8 cellular contexts compared by ENCODE assay signal in the genomic region with DNA sequence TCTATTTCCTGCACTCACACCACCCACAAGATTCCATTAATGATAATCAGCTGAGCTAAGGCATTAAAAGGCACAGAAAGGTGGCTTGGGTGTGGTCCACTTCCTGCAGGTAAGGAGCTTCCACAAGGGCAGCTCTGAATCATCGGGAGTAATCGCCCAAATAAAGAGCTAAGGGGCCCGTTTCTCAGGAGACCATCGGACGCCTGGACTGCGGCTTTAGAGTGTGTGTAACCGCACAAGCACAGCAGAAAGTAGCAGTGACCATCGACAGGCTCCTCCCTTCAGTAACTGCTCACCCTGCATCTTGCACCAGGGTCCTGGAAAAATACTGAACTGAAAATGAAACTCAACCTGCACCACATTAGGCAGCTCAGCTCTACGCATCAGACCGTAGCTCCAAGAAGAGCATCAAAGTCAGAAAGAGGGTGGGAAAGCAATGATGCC. TPM values are rescaled to one million over a fixed set of nuclear protein-coding genes. Genes with fewer than 3 reads are reported as not detected.
DNase-seq lines count a peak whose midpoint lies in the region; ATAC-seq and TF ChIP-seq lines count a peak whose summit lies in the region.

No MANE protein-coding gene starts in this region.

- POLR2A ChIA-PET in A673 (lab: Charles Lee; ENCODE audit: low non-redundant PET) = interaction anchor here (0.6 kb wide), 1 partner anchor 121 kb away, joined by 5 read pairs; no protein-coding TSS in a partner anchor

- TF ChIP-seq CTCF in brain microvascular endothelial cell (IDR thresholded peaks at IDR 0.05; ENCODE audit: low read depth, low read length, missing control alignments) (no peak), uterus (IDR thresholded peaks at IDR 0.05) (no peak), A673 (conservative IDR thresholded peaks at IDR 0.05; ENCODE audit: low read depth, low read length) (no peak)

- peaks cover 4% of the 10 kb centered on the region in 2 donors for H3K4me1 ChIP-seq in uterus
- H3K4me1 ChIP-seq in A673 (ENCODE audit: insufficient read depth, low read length, poor library complexity, severe bottlenecking) = peaks cover 50% of the 10 kb centered on the region

- ATAC-seq in GM18858 (IDR thresholded peaks at IDR 0.05; ENCODE audit: unreplicated experiment) (peak; percentile 90), HG02943 (IDR thresholded peaks at IDR 0.05; ENCODE audit: low read depth, unreplicated experiment) (peak; percentile 91)

- DNase-seq in A172 (ENCODE audit: low spot score) (peak; percentile 87), NOMO-1 treated with dmso at 0.1 percent for 144 hours (lab: John Stamatoyannopoulos, UW; ENCODE audit: unreplicated experiment) (peak; percentile 35), brain microvascular endothelial cell (peak; percentile 40), lung microvascular endothelial cell (ENCODE audit: low read depth in 2 of 2) (peak; percentile 80 to 84), uterus (peak; percentile 34 to 35), A673 (ENCODE audit: low spot score) (no peak)

- no peaks in the 10 kb centered on the region for H3K27me3 ChIP-seq in brain microvascular endothelial cell (replicated peaks)
- no peaks in the 10 kb centered on the region for H3K27me3 ChIP-seq in uterus
- H3K27me3 ChIP-seq in A673 (replicated peaks; ENCODE audit: insufficient read depth, low read depth, low read length, poor library complexity) = no peaks in the 10 kb centered on the region

- no peaks in the 10 kb centered on the region for H3K9me3 ChIP-seq in uterus
- H3K9me3 ChIP-seq in A673 (ENCODE audit: low read depth, low read length, poor library complexity, severe bottlenecking) = no peaks in the 10 kb centered on the region

- CTCF ChIA-PET in A673 (lab: Charles Lee) = no interaction called here

- in situ Hi-C loops in brain microvascular endothelial cell (cut with HindIII; ENCODE audit: low pct_ligation_motif_present, low sequenced_read_pairs) = no loop called here

- intact Hi-C loops in uterus (cut with DNase I; ENCODE audit: low total_unique reads) = loop anchor here (5.0 kb wide), 1 partner anchor 124 kb away; no protein-coding TSS in a partner anchor
- intact Hi-C loops in A673 (cut with micrococcal nuclease; ENCODE audit: unreplicated experiment) = no loop called here

- BruUV-seq in A673 (replicated peaks; lab: Mats Ljungman, UMichigan) = no TSS peak

- no peak overlapping the region for H3K4me3 ChIP-seq in brain microvascular endothelial cell (ENCODE audit: low read depth, low read length)
- H3K4me3 ChIP-seq in uterus = peak overlapping the region in 1 of 2 donors; percentile 7
- H3K4me3 ChIP-seq in A673 (ENCODE audit: low read depth, low read length, poor library complexity, severe bottlenecking) = no peak overlapping the region

- TF ChIP-seq POLR2A in uterus (IDR thresholded peaks at IDR 0.05) = no peak

- H3K36me3 ChIP-seq in brain microvascular endothelial cell (replicated peaks) = no peaks in the 10 kb centered on the region
- no peaks in the 10 kb centered on the region for H3K36me3 ChIP-seq in uterus
- no peaks in the 10 kb centered on the region for H3K36me3 ChIP-seq in A673 (ENCODE audit: insufficient read depth, low read length, poor library complexity, severe bottlenecking)

- H3K27ac ChIP-seq in brain microvascular endothelial cell = no peak overlapping the region
- peak overlapping the region; percentile 35 to 79 for H3K27ac ChIP-seq in uterus
- no peak overlapping the region for H3K27ac ChIP-seq in A673 (ENCODE audit: low read depth, low read length, poor library complexity, severe bottlenecking)

RNA-seq across cellular contexts. Expression of a gene that starts 6.0 kb away (rescaled TPM):
- total RNA-seq in A172 (2014; rRNA removed; shearing (Covaris generic)) = 105 and 121 TPM in 2 replicates
- total RNA-seq in lung microvascular endothelial cell (23.2 and 27.7 TPM in 2 replicates), uterus (10 to 100 TPM; 29.7 to 73.5 (median 62.6) TPM), A673 (2021) (84.8 and 87.8 TPM in 2 replicates)

Comparison
In these comparisons a context has a peak if more than half of its experiments do, and no peak if none do; other contexts are left out.
1. H3K27ac ChIP-seq: peak in uterus (2 of 2); none in brain microvascular endothelial cell (single experiment) and A673 (single experiment).